29 cellular contexts compared by ENCODE assay signal in genomic region chr7:77629797-77630196, GRCh38.
"Had no signal": no experiment of that assay in that cellular context is flagged by ENCODE, and none has a peak within 500 bp of the region (broad histone marks: within the 10 kb centered on the region; RNA-seq: fewer than 3 reads in every experiment).

No MANE protein-coding gene starts in this region.

- DNase-seq: hippocampal formation; kidney; left colon; left lung; lower lobe of right lung; mesendoderm; naive B cell; nucleus accumbens; pancreas; posterior cingulate gyrus; retina; right cardiac atrium; sigmoid colon; small intestine; spleen; stimulated activated CD4-positive, alpha-beta T cell treated with anti-CD3 and anti-CD28 coated beads, Interleukin-4, amount 100 ng/mL, for 24 hours; stimulated activated naive CD4-positive, alpha-beta T cell; tibial artery; trophoblast cell; uterus had no signal

- H3K4me3 ChIP-seq: left lung, lower lobe of right lung, pancreas, prostate gland, sigmoid colon, spleen, suprapubic skin, thoracic aorta, tibial artery, uterus had no signal

- H3K27me3 Mint-ChIP-seq: naive B cell; stimulated activated naive CD8-positive, alpha-beta T cell treated with anti-CD3 and anti-CD28 coated beads, Interleukin-15, Interleukin-2, amounts not matched to agents 100 ng/mL and 50 ng/mL, for 24 hours had no signal

- H3K4me1 Mint-ChIP-seq: mesothelial cell of epicardium; naive B cell; nephron; neural crest cell; stimulated activated effector memory CD8-positive, alpha-beta T cell treated with anti-CD3 and anti-CD28 coated beads, Interleukin-12 subunit alpha, Interleukin-12 subunit beta, amount 100 ng/mL, for 72 hours had no signal

- H3K4me3 Mint-ChIP-seq: mesothelial cell of epicardium; naive B cell; nephron; neural crest cell; stimulated activated effector memory CD8-positive, alpha-beta T cell treated with anti-CD3 and anti-CD28 coated beads, Interleukin-12 subunit alpha, Interleukin-12 subunit beta, amount 100 ng/mL, for 72 hours; stimulated activated naive CD8-positive, alpha-beta T cell treated with anti-CD3 and anti-CD28 coated beads, Interleukin-15, Interleukin-2, amounts not matched to agents 100 ng/mL and 50 ng/mL, for 24 hours had no signal

- H3K27ac Mint-ChIP-seq: mesothelial cell of epicardium; nephron; stimulated activated effector memory CD8-positive, alpha-beta T cell treated with anti-CD3 and anti-CD28 coated beads, Interleukin-12 subunit alpha, Interleukin-12 subunit beta, amount 100 ng/mL, for 72 hours; stimulated activated naive CD8-positive, alpha-beta T cell treated with anti-CD3 and anti-CD28 coated beads, Interleukin-15, Interleukin-2, amounts not matched to agents 100 ng/mL and 50 ng/mL, for 24 hours had no signal

- H3K36me3 ChIP-seq: prostate gland, uterus had no signal

- H3K9me3 Mint-ChIP-seq: mesothelial cell of epicardium; naive B cell; nephron; neural crest cell; stimulated activated effector memory CD8-positive, alpha-beta T cell treated with anti-CD3 and anti-CD28 coated beads, Interleukin-12 subunit alpha, Interleukin-12 subunit beta, amount 100 ng/mL, for 72 hours; stimulated activated naive CD8-positive, alpha-beta T cell treated with anti-CD3 and anti-CD28 coated beads, Interleukin-15, Interleukin-2, amounts not matched to agents 100 ng/mL and 50 ng/mL, for 24 hours had no signal

- H3K27me3 ChIP-seq: left lung, pancreas, sigmoid colon, spleen, suprapubic skin, tibial artery, uterus had no signal

- H3K27ac ChIP-seq: left lung, lower lobe of right lung, pancreas, prostate gland, sigmoid colon, spleen, suprapubic skin, thoracic aorta, tibial artery, uterus had no signal

- ATAC-seq: left colon; left lung; lower lobe of right lung; pancreas; right cardiac atrium; stimulated activated effector memory CD8-positive, alpha-beta T cell treated with anti-CD3 and anti-CD28 coated beads, Interleukin-12 subunit alpha, Interleukin-12 subunit beta, amount 100 ng/mL, for 72 hours had no signal

- H3K4me1 ChIP-seq: lower lobe of right lung, prostate gland, sigmoid colon, suprapubic skin, tibial artery, uterus had no signal

- FAIRE-seq: islet of Langerhans, kidney, pancreas, small intestine had no signal

- H3K9me3 ChIP-seq: left lung, lower lobe of right lung, pancreas, prostate gland, sigmoid colon, spleen, suprapubic skin, thoracic aorta, tibial artery, uterus had no signal
